Comparison of ENCODE assay signal across 8 cellular contexts in the genomic region with DNA sequence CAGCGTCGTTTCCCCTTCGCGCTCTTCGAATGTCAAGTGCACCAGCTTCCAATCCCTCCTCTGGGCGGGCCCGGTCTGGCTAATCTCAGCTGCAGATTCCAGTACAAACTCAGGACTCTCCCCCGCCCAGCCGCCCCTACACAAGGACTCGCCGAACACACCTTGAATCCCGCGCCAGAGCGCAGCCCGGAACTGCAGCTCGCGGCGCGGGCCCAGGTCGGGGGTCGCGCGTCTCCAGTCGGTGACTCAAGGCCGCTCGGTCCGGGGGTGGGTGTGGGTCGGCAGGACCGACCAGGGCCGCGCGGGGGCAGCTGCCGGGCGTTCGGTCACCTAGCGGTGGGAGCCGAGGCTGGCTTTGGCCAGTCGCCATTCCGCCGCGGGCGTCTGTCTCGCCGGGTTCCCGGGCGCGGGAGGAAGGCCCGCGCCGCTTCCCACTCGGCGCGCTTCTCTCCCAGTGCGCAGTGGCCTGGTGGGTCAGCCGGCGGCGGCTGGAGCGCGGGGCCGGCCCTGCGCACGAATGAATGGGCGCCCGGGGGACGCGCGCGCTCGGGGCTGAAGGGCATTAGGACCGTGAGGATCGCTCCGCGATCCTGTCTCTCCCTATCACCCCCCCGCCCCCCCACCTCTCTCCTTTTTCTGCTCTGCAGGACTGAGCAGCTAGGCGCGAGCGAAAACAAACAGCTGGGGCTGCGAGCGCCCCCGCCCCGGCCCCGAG. TPM values are rescaled to one million over a fixed set of nuclear protein-coding genes. Genes with fewer than 3 reads are reported as not detected.
DNase-seq lines count a peak whose midpoint lies in the region; ATAC-seq and TF ChIP-seq lines count a peak whose summit lies in the region.

A gene (plus strand): TSS at position 628 of the 715 bp plus-strand sequence. CDS start 133 bp downstream, outside the sequence.

- H3K9me3 ChIP-seq in smooth muscle cell (replicated peaks; ENCODE audit: low read depth): no peaks in the 10 kb centered on the region

- no peaks in the 10 kb centered on the region for H3F3A ChIP-seq in smooth muscle cell (ENCODE audit: low read depth)

- peaks cover 89% of the 10 kb centered on the region for H3K27me3 ChIP-seq in smooth muscle cell (ENCODE audit: low read depth)

- peaks cover 11% of the 10 kb centered on the region for H3K4me1 ChIP-seq in smooth muscle cell (ENCODE audit: low read depth)

- 1% methylated on average over 48 of the region's 82 CpGs for WGBS in smooth muscle cell (ENCODE audit: low lambda C conversion rate)

- peak; percentile 26 for TF ChIP-seq CTCF in astrocyte of the cerebellum (IDR thresholded peaks at IDR 0.05; ENCODE audit: low read depth, low read length, missing control alignments)
- peak; percentile 23 for TF ChIP-seq CTCF in smooth muscle cell (IDR thresholded peaks at IDR 0.05; ENCODE audit: borderline replicate concordance, insufficient read depth, poor library complexity, severe bottlenecking)

- no peak for ATAC-seq in HG02884 (IDR thresholded peaks at IDR 0.05; ENCODE audit: unreplicated experiment)
- ATAC-seq in HG03342 (IDR thresholded peaks at IDR 0.05; ENCODE audit: unreplicated experiment): no peak
- ATAC-seq in HG02938 (IDR thresholded peaks at IDR 0.05; ENCODE audit: unreplicated experiment): no peak

- peak within 1 kb of the TSS; percentile 66 for H2AFZ ChIP-seq in smooth muscle cell (ENCODE audit: low read depth)

- H3K4me3 ChIP-seq in astrocyte of the cerebellum (ENCODE audit: low read depth, low read length) (peak within 1 kb of the TSS; percentile 44), smooth muscle cell (peak within 1 kb of the TSS; percentile 68)

- DNase-seq in Daoy (ENCODE audit: low read depth) (peak; percentile 32), M059J (ENCODE audit: low read depth) (peak; percentile 15), astrocyte of the cerebellum (ENCODE audit: low read depth) (no peak), iPS-NIHi11 (ENCODE audit: low spot score) (peak; percentile 82), smooth muscle cell (lab: John Stamatoyannopoulos, UW; ENCODE audit: unreplicated experiment) (no peak)

- H3K27ac ChIP-seq in smooth muscle cell (ENCODE audit: low read depth): no peak within 1 kb of the TSS

- no peaks in the 10 kb centered on the region for H3K36me3 ChIP-seq in smooth muscle cell (ENCODE audit: low read depth)

- peak within 1 kb of the TSS; percentile 99 for H3K4me2 ChIP-seq in smooth muscle cell

- no peak within 1 kb of the TSS for H3K9ac ChIP-seq in smooth muscle cell (ENCODE audit: low read depth)

- no peaks in the 10 kb centered on the region for H3K79me2 ChIP-seq in smooth muscle cell (ENCODE audit: low read depth)

- in situ Hi-C loops in astrocyte of the cerebellum (cut with HindIII; ENCODE audit: low sequenced_read_pairs): no loop called here

- H4K20me1 ChIP-seq in smooth muscle cell (ENCODE audit: low read depth): no peaks in the 10 kb centered on the region

RNA-seq across cellular contexts. Expression of the gene that starts here (rescaled TPM):
- total RNA-seq in Daoy (2014; rRNA removed; shearing (Covaris generic)): 1.2 and 1.7 TPM in 2 replicates
- 0.20 and 0.30 TPM in 2 replicates for total RNA-seq in M059J (2014; rRNA removed; shearing (Covaris generic))
- 0.04 and 4.7 TPM in 2 replicates for total RNA-seq in smooth muscle cell
- polyA plus RNA-seq in smooth muscle cell: 0.54 and 0.58 TPM in 2 replicates

Comparison
In these comparisons a context has a peak if more than half of its experiments do, and no peak if none do; other contexts are left out.
1. Peak in DNase-seq in M059J; RNA of the gene not detected or under 1 TPM.
2. DNase-seq: peak in Daoy (single experiment) and iPS-NIHi11 (single experiment); none in astrocyte of the cerebellum (single experiment) and smooth muscle cell (single experiment).